19 cellular contexts compared by ENCODE assay signal in genomic region chr10:21498416-21498815, GRCh38. TPM values are rescaled to one million over a fixed set of nuclear protein-coding genes. Genes with fewer than 3 reads are reported as not detected.
DNase-seq lines count a peak whose midpoint lies in the region; ATAC-seq and TF ChIP-seq lines count a peak whose summit lies in the region.
"Had no signal": no experiment of that assay in that cellular context is flagged by ENCODE, and none has a peak within 500 bp of the region (broad histone marks: within the 10 kb centered on the region; RNA-seq: fewer than 3 reads in every experiment).

No MANE protein-coding gene starts in this region.

- peak overlapping the region; percentile 35 for H3K4me3 Mint-ChIP-seq in activated naive CD4-positive, alpha-beta T cell treated with anti-CD3 and anti-CD28 coated beads, Interleukin-2, amount 50 U/mL, for 24 hours
- H3K4me3 Mint-ChIP-seq in activated T-helper 17 cell treated with anti-CD3 and anti-CD28 coated beads, Interleukin-2, amount 50 U/mL, for 72 hours: peak overlapping the region; percentile 90
- no peak overlapping the region for H3K4me3 Mint-ChIP-seq in stimulated activated naive B cell treated with anti-CD40 and anti-IgM and Interleukin-4, amounts not matched to agents 10 μg/mL and 1 μg/mL and 100 μg/mL, for 72 hours

- no peak for DNase-seq in activated naive CD4-positive, alpha-beta T cell treated with Interleukin-2 at 50 U/mL for 16 hours
- DNase-seq in stimulated activated naive B cell treated with anti-CD40 and anti-IgM and Interleukin-4, amounts not matched to agents 10 μg/mL and 1 μg/mL and 100 μg/mL, for 72 hours: no peak
- DNase-seq in NCI-H526 treated with DMSO at 0.1 percent for 48 hours (lab: John Stamatoyannopoulos, UW) (no peak), HT-29 (ENCODE audit: low spot score) (no peak), NK-92 (lab: John Stamatoyannopoulos, UW; ENCODE audit: unreplicated experiment) (no peak)
- DNase-seq: CD4-positive, alpha-beta memory T cell; dermis blood vessel endothelial cell; DMS79 treated with DMSO at 0.1 percent for 48 hours; erythroblast; KG1; mesenchymal stem cell; NCI-H2029; NCI-H446 treated with DMSO at 0.1 percent for 48 hours had no signal

- no peak overlapping the region for H3K27ac Mint-ChIP-seq in activated naive CD4-positive, alpha-beta T cell treated with anti-CD3 and anti-CD28 coated beads, Interleukin-2, amount 50 U/mL, for 24 hours
- no peak overlapping the region for H3K27ac Mint-ChIP-seq in activated T-helper 17 cell treated with anti-CD3 and anti-CD28 coated beads, Interleukin-2, amount 50 U/mL, for 72 hours
- H3K27ac Mint-ChIP-seq in stimulated activated naive B cell treated with anti-CD40 and anti-IgM and Interleukin-4, amounts not matched to agents 10 μg/mL and 1 μg/mL and 100 μg/mL, for 72 hours: peak overlapping the region; percentile 1

- ATAC-seq in activated T-helper 17 cell treated with anti-CD3 and anti-CD28 coated beads, Interleukin-2, amount 50 U/mL, for 72 hours (replicated peaks): no peak
- ATAC-seq in stimulated activated naive B cell treated with anti-CD40 and anti-IgM and Interleukin-4, amounts not matched to agents 10 μg/mL and 1 μg/mL and 100 μg/mL, for 72 hours (replicated peaks): no peak
- ATAC-seq: SK-N-SH treated with all-trans-retinoic acid at 6 μM for 48 hours had no signal

- H3K4me3 ChIP-seq in liver (ENCODE audit: low read depth in 1 of 3, low read length in 3 of 3): no peak overlapping the region

- no peak for TF ChIP-seq CTCF in liver (IDR thresholded peaks at IDR 0.05; ENCODE audit: low read depth, low read length, missing input control)

- peaks cover 43% of the 10 kb centered on the region for H3K27me3 Mint-ChIP-seq in activated naive CD4-positive, alpha-beta T cell treated with anti-CD3 and anti-CD28 coated beads, Interleukin-2, amount 50 U/mL, for 24 hours
- H3K27me3 Mint-ChIP-seq in activated T-helper 17 cell treated with anti-CD3 and anti-CD28 coated beads, Interleukin-2, amount 50 U/mL, for 72 hours: peaks cover 38% of the 10 kb centered on the region
- peaks cover 52 to 72% of the 10 kb centered on the region in 2 donors for H3K27me3 Mint-ChIP-seq in stimulated activated naive B cell treated with anti-CD40 and anti-IgM and Interleukin-4, amounts not matched to agents 10 μg/mL and 1 μg/mL and 100 μg/mL, for 72 hours

- no peak overlapping the region for H3K9ac ChIP-seq in liver (ENCODE audit: low read depth in 1 of 2, low read length in 2 of 2)

- H3K9me3 ChIP-seq in liver (ENCODE audit: control insufficient read depth in 4 of 4, low read length in 3 of 4): no peaks in the 10 kb centered on the region
- H3K9me3 ChIP-seq: thoracic aorta had no signal

- H3K36me3 Mint-ChIP-seq in activated naive CD4-positive, alpha-beta T cell treated with anti-CD3 and anti-CD28 coated beads, Interleukin-2, amount 50 U/mL, for 24 hours: peaks cover 2% of the 10 kb centered on the region
- peaks cover 12% of the 10 kb centered on the region for H3K36me3 Mint-ChIP-seq in activated T-helper 17 cell treated with anti-CD3 and anti-CD28 coated beads, Interleukin-2, amount 50 U/mL, for 72 hours (ENCODE audit: low read depth)
- H3K36me3 Mint-ChIP-seq in stimulated activated naive B cell treated with anti-CD40 and anti-IgM and Interleukin-4, amounts not matched to agents 10 μg/mL and 1 μg/mL and 100 μg/mL, for 72 hours: no peaks in the 10 kb centered on the region
- H3K36me3 Mint-ChIP-seq: CD4-positive, alpha-beta memory T cell had no signal

- H3K36me3 ChIP-seq in liver (ENCODE audit: control insufficient read depth in 4 of 4, insufficient read depth in 3 of 4, low read depth in 1 of 4, low read length in 3 of 4): no peaks in the 10 kb centered on the region
- H3K36me3 ChIP-seq: thoracic aorta had no signal

- H3K4me1 Mint-ChIP-seq in activated naive CD4-positive, alpha-beta T cell treated with anti-CD3 and anti-CD28 coated beads, Interleukin-2, amount 50 U/mL, for 24 hours: peaks cover 25% of the 10 kb centered on the region
- H3K4me1 Mint-ChIP-seq in activated T-helper 17 cell treated with anti-CD3 and anti-CD28 coated beads, Interleukin-2, amount 50 U/mL, for 72 hours: peaks cover 9% of the 10 kb centered on the region
- H3K4me1 Mint-ChIP-seq in stimulated activated naive B cell treated with anti-CD40 and anti-IgM and Interleukin-4, amounts not matched to agents 10 μg/mL and 1 μg/mL and 100 μg/mL, for 72 hours: peaks cover 19 to 45% of the 10 kb centered on the region in 2 donors

- 43% methylated on average over 2 of the region's 2 CpGs for WGBS in liver

- peak overlapping the region in 1 of 2 donors; percentile 72 for H3K27ac ChIP-seq in liver (ENCODE audit: low read depth in 1 of 2, low read length in 2 of 2)
- H3K27ac ChIP-seq: RWPE1, thoracic aorta had no signal

- no peaks in the 10 kb centered on the region for H3K27me3 ChIP-seq in liver (ENCODE audit: control insufficient read depth in 4 of 4, insufficient read depth in 4 of 4, low read length in 3 of 4)

- no peaks in the 10 kb centered on the region for H3K9me3 Mint-ChIP-seq in activated naive CD4-positive, alpha-beta T cell treated with anti-CD3 and anti-CD28 coated beads, Interleukin-2, amount 50 U/mL, for 24 hours
- H3K9me3 Mint-ChIP-seq in activated T-helper 17 cell treated with anti-CD3 and anti-CD28 coated beads, Interleukin-2, amount 50 U/mL, for 72 hours: no peaks in the 10 kb centered on the region
- H3K9me3 Mint-ChIP-seq in stimulated activated naive B cell treated with anti-CD40 and anti-IgM and Interleukin-4, amounts not matched to agents 10 μg/mL and 1 μg/mL and 100 μg/mL, for 72 hours: no peaks in the 10 kb centered on the region

- TF ChIP-seq RAD21 in liver (IDR thresholded peaks at IDR 0.05): peak in 1 of 2 donors; percentile 27

- peaks cover 5 to 72% (median 49%) of the 10 kb centered on the region in 4 donors for H3K4me1 ChIP-seq in liver (ENCODE audit: control insufficient read depth in 4 of 4, insufficient read depth in 4 of 4, low read length in 3 of 4)

TF ChIP-seq in liver, 16 proteins besides CTCF, POLR2A, EP300 and RAD21:
- no peak for TF ChIP-seq EGR1 (IDR thresholded peaks at IDR 0.05; ENCODE audit: low read depth in 2 of 2)
- no peak for TF ChIP-seq JUND (IDR thresholded peaks at IDR 0.05)
- TF ChIP-seq HNF4A (conservative IDR thresholded peaks at IDR 0.05): peak; percentile 59
- TF ChIP-seq RXRA (IDR thresholded peaks at IDR 0.05): peak; percentile 64 to 66
- TF ChIP-seq SP1 (IDR thresholded peaks at IDR 0.05): peak; percentile 47

RNA-seq across cellular contexts. Expression of gene SKIDA1, which starts 27.1 kb away (rescaled TPM):
- total RNA-seq in activated T-helper 17 cell treated with anti-CD3 and anti-CD28 coated beads, Interleukin-2, amount 50 U/mL, for 72 hours: under 1 TPM; 0.06 to 0.95 TPM
- 1 to 10 TPM; 2.3 to 2.6 TPM for total RNA-seq in liver
- polyA plus RNA-seq in liver: under 1 TPM; 0.63 to 0.84 TPM
- total RNA-seq in HT-29 (2014; rRNA removed; shearing (Covaris generic)): not detected in 2 replicates

RNA-seq across cellular contexts. Expression of gene MLLT10, which starts 35.6 kb away (rescaled TPM):
- total RNA-seq in activated T-helper 17 cell treated with anti-CD3 and anti-CD28 coated beads, Interleukin-2, amount 50 U/mL, for 72 hours: 10 to 100 TPM; 45.2 to 50.1 TPM
- 10 to 100 TPM; 31.4 to 47.4 TPM for total RNA-seq in liver
- 10 to 100 TPM; 11.9 to 13.9 TPM for polyA plus RNA-seq in liver
- total RNA-seq in HT-29 (2014; rRNA removed; shearing (Covaris generic)): 31.7 and 47.6 TPM in 2 replicates

Comparison
In these comparisons a context has a peak if more than half of its experiments do, and no peak if none do; other contexts are left out.
1. H3K4me3 Mint-ChIP-seq: peak in activated naive CD4-positive, alpha-beta T cell treated with anti-CD3 and anti-CD28 coated beads, Interleukin-2, amount 50 U/mL, for 24 hours (single experiment) and activated T-helper 17 cell treated with anti-CD3 and anti-CD28 coated beads, Interleukin-2, amount 50 U/mL, for 72 hours (single experiment); none in stimulated activated naive B cell treated with anti-CD40 and anti-IgM and Interleukin-4, amounts not matched to agents 10 μg/mL and 1 μg/mL and 100 μg/mL, for 72 hours (0 of 2).